In the genomic region with DNA sequence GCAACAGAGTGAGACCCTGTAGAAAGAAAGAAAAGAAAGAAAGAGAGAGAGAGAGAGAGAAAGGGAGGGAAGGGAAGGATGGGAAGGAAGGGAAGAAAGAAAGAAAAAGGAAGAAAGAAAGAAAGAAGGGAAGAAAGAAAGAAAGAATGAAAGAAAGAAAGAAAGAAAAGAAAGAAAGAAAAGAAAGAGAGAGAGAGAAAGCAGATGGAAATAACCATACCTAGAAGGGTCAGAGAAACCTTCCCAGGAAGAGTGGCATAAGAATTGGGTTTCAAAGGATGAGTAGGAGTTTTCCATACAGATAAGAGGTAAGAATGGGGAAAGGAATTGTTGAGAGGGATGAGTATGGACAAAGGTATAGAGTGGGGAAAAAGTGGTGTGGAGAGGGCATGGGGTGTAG, we compare ENCODE assay signal across 7 cellular contexts. TPM values are rescaled to one million over a fixed set of nuclear protein-coding genes. Genes with fewer than 3 reads are reported as not detected.
"Had no signal": no experiment of that assay in that cellular context is flagged by ENCODE, and none has a peak within 500 bp of the region (broad histone marks: within the 10 kb centered on the region; RNA-seq: fewer than 3 reads in every experiment).

No MANE protein-coding gene starts in this region.

- DNase-seq: H9, HCEC 1CT, HFFc6, KG1 had no signal

- H3K4me3 ChIP-seq: GM23338 had no signal

- H2AFZ ChIP-seq: GM23338 had no signal

- H3K4me3 Mint-ChIP-seq: GM23338, H9, HFFc6 had no signal

- H3K36me3 Mint-ChIP-seq: IgD-negative memory B cell had no signal

- H3K4me2 ChIP-seq: GM23338 had no signal

- H3K27ac Mint-ChIP-seq: GM23338, HFFc6, IgD-negative memory B cell had no signal

- ATAC-seq: GM23338 had no signal

- H3K9me3 Mint-ChIP-seq: GM23338, HFFc6 had no signal

RNA-seq across cellular contexts. Expression of gene SLC32A1, which starts 54.6 kb away (rescaled TPM):
- total RNA-seq: HFFc6, HT1080 had no signal
- polyA plus RNA-seq: GM23338, IgD-negative memory B cell had no signal
